In genomic region chr1:161098161-161099068, GRCh38 we compare ENCODE assay signal across 8 cellular contexts. TPM values are rescaled to one million over a fixed set of nuclear protein-coding genes. Genes with fewer than 3 reads are reported as not detected.
A peak's percentile ranks its signal among the peaks of the same experiment; 100 is the strongest.
DNase-seq lines count a peak whose midpoint lies in the region; ATAC-seq, FAIRE-seq and TF ChIP-seq lines count a peak whose summit lies in the region.

TSS of gene KLHDC9 (plus strand) at chr1:161098361. CDS start at chr1:161098536, 175 bp downstream.

- no peaks in the 10 kb centered on the region for H3K9me1 ChIP-seq in K562 (ENCODE audit: control insufficient read depth, insufficient read depth, low read length)

- no peak for FAIRE-seq in K562 (lab: Jason Lieb, UNC)

- H3K27me3 ChIP-seq in Karpas-422 (ENCODE audit: low read length): no peaks in the 10 kb centered on the region
- no peaks in the 10 kb centered on the region for H3K27me3 ChIP-seq in K562 (ENCODE audit: control insufficient read depth in 2 of 2, insufficient read depth in 2 of 2, low read length in 2 of 2)

- no peak for TF ChIP-seq CTCF in K562 (IDR thresholded peaks at IDR 0.05 in 2 of 3, conservative IDR thresholded peaks at IDR 0.05 in 1 of 3; ENCODE audit: insufficient read depth in 2 of 3, low read depth in 1 of 3, low read length in 3 of 3)

- H3K4me2 ChIP-seq in Karpas-422 (ENCODE audit: low read depth, low read length, poor library complexity, severe bottlenecking) (peak within 1 kb of the TSS; percentile 97), K562 (ENCODE audit: insufficient read depth, low read length) (no peak within 1 kb of the TSS)

- peaks cover 16% of the 10 kb centered on the region for H3K36me3 Mint-ChIP-seq in T-helper 1 cell treated with Interleukin-12 subunit alpha and Interleukin-12 subunit beta and Interleukin-4 antibody, amounts not matched to agents 30 μg/mL and 1 μg/mL, for 36 hours (ENCODE audit: low read depth)

- no peaks in the 10 kb centered on the region for H4K20me1 ChIP-seq in Karpas-422 (ENCODE audit: insufficient read depth, low read depth, low read length)
- no peaks in the 10 kb centered on the region for H4K20me1 ChIP-seq in K562 (replicated peaks; ENCODE audit: control insufficient read depth, insufficient read depth, low read length)

- POLR2A ChIA-PET in K562 (lab: Yijun Ruan, JAX): interaction anchor here (0.5 to 1.3 kb wide), 12 partner anchors 9 to 913 kb away, joined by 3 to 6 read pairs (median 3); partner anchors contain the start of genes DEDD and NECTIN4

- H3K9me2 ChIP-seq in Karpas-422 (replicated peaks; ENCODE audit: insufficient read depth, low read length): no peaks in the 10 kb centered on the region

- intact Hi-C loops in K562 (cut with micrococcal nuclease): loop anchor here (5.0 kb wide), 1 partner anchor 261 kb away; no protein-coding TSS in a partner anchor
- intact Hi-C loops in sciatic nerve (cut with DNase I): loop anchor here (10.0 kb wide), 1 partner anchor 104 kb away; no protein-coding TSS in a partner anchor

- peak within 1 kb of the TSS; percentile 96 for H3K27ac Mint-ChIP-seq in T-helper 1 cell treated with Interleukin-12 subunit alpha and Interleukin-12 subunit beta and Interleukin-4 antibody, amounts not matched to agents 30 μg/mL and 1 μg/mL, for 36 hours

- peak within 1 kb of the TSS; percentile 89 for H3K4me3 Mint-ChIP-seq in T-helper 1 cell treated with Interleukin-12 subunit alpha and Interleukin-12 subunit beta and Interleukin-4 antibody, amounts not matched to agents 30 μg/mL and 1 μg/mL, for 36 hours

- H3K9me3 ChIP-seq in Karpas-422 (ENCODE audit: low read length): no peaks in the 10 kb centered on the region
- H3K9me3 ChIP-seq in K562 (replicated peaks; ENCODE audit: control insufficient read depth, insufficient read depth, low read depth, low read length): peaks cover 1% of the 10 kb centered on the region; the same call in 1 of the 2 replicates

- WGBS in K562 (ENCODE audit: insufficient coverage, low coverage, missing lambda C conversion rate): 97% methylated on average over 46 of the region's 73 CpGs

- TF ChIP-seq EP300 in K562 (IDR thresholded peaks at IDR 0.05; ENCODE audit: low read length): no peak

- DNase-seq in DMS53 (lab: John Stamatoyannopoulos, UW) (peak; percentile 97), Karpas-422 (peak; percentile 95), K562 (ENCODE audit: extremely low read depth in 1 of 4, low spot score in 3 of 4) (no peak), iPS DF 4.7 (ENCODE audit: extremely low read depth, low spot score) (peak; percentile 86), sciatic nerve (ENCODE audit: low spot score) (peak; percentile 84), globus pallidus (ENCODE audit: low spot score) (no peak)

- peak within 1 kb of the TSS; percentile 71 for H3K27ac ChIP-seq in Karpas-422 (ENCODE audit: low read length)
- no peak within 1 kb of the TSS for H3K27ac ChIP-seq in K562 (ENCODE audit: extremely low read depth, low read depth, low read length)

- H3K79me2 ChIP-seq in Karpas-422 (ENCODE audit: low read length) (peaks cover 4% of the 10 kb centered on the region; the same call in 1 of the 2 replicates), K562 (ENCODE audit: control insufficient read depth, insufficient read depth, low read length) (peaks cover 3% of the 10 kb centered on the region; the same call in 1 of the 3 replicates)

- H3K4me3 ChIP-seq in Karpas-422 (ENCODE audit: low read length): peak within 1 kb of the TSS; percentile 84
- no peak within 1 kb of the TSS for H3K4me3 ChIP-seq in K562

- H3K9me3 Mint-ChIP-seq in T-helper 1 cell treated with Interleukin-12 subunit alpha and Interleukin-12 subunit beta and Interleukin-4 antibody, amounts not matched to agents 30 μg/mL and 1 μg/mL, for 36 hours: no peaks in the 10 kb centered on the region

- BruUV-seq in K562 (replicated peaks; lab: Mats Ljungman, UMichigan): no TSS peak

- CTCF ChIA-PET in K562 (lab: Yijun Ruan, JAX; ENCODE audit: low intra/inter-chr PET ratio): interaction anchor here (0.6 to 1.2 kb wide), 6 partner anchors 12 to 670 kb away, joined by 3 to 9 read pairs (median 4); no protein-coding TSS in a partner anchor

- H3K4me1 ChIP-seq in Karpas-422 (ENCODE audit: low read length): peaks cover 21% of the 10 kb centered on the region
- peaks cover 0 to 7% of the 10 kb centered on the region in 2 experiments; a peak in 1 of 5 replicates for H3K4me1 ChIP-seq in K562 (replicated peaks in 1 of 2; ENCODE audit: control insufficient read depth in 2 of 2, insufficient read depth in 2 of 2, low read length in 2 of 2)

- TF ChIP-seq RAD21 in K562 (CRISPR knock-in tag; conservative IDR thresholded peaks at IDR 0.05 in 1 of 2, IDR thresholded peaks at IDR 0.05 in 1 of 2): no peak

- H3K9ac ChIP-seq in Karpas-422 (ENCODE audit: low read length) (peak within 1 kb of the TSS; percentile 81), K562 (ENCODE audit: insufficient read depth in 1 of 2, low read depth in 2 of 2, low read length in 2 of 2) (no peak within 1 kb of the TSS)

- H2AFZ ChIP-seq in Karpas-422 (ENCODE audit: low read length) (peak within 1 kb of the TSS; percentile 75), K562 (ENCODE audit: low read depth, low read length) (no peak within 1 kb of the TSS)

- no peak for TF ChIP-seq POLR2A in K562 (conservative IDR thresholded peaks at IDR 0.05)

- peak; percentile 77 for ATAC-seq in GM21529 (IDR thresholded peaks at IDR 0.05; ENCODE audit: unreplicated experiment)
- no peak; the same call in 1 of the 3 replicates for ATAC-seq in K562
- peak; percentile 89 for ATAC-seq in sciatic nerve

- H3K36me3 ChIP-seq in Karpas-422 (ENCODE audit: insufficient read depth, low read length) (peaks cover 10% of the 10 kb centered on the region; the same call in 1 of the 2 replicates), K562 (ENCODE audit: control insufficient read depth, insufficient read depth, low read length) (peaks cover 43% of the 10 kb centered on the region; the same call in 2 of the 3 replicates)

- in situ Hi-C loops in K562 (cut with MboI): loop anchor here (10.0 to 25.0 kb wide), 2 partner anchors 104 to 261 kb away; no protein-coding TSS in a partner anchor

- peaks cover 12% of the 10 kb centered on the region for H3K27me3 Mint-ChIP-seq in T-helper 1 cell treated with Interleukin-12 subunit alpha and Interleukin-12 subunit beta and Interleukin-4 antibody, amounts not matched to agents 30 μg/mL and 1 μg/mL, for 36 hours (ENCODE audit: low read depth)

- peaks cover 30% of the 10 kb centered on the region for H3K4me1 Mint-ChIP-seq in T-helper 1 cell treated with Interleukin-12 subunit alpha and Interleukin-12 subunit beta and Interleukin-4 antibody, amounts not matched to agents 30 μg/mL and 1 μg/mL, for 36 hours (ENCODE audit: low read depth)

TF ChIP-seq in K562, 482 proteins besides CTCF, POLR2A, EP300 and RAD21 (continues in another document):
- TF ChIP-seq SLC30A9 (CRISPR knock-in tag; IDR thresholded peaks at IDR 0.05): no peak
- TF ChIP-seq RBFOX2 (IDR thresholded peaks at IDR 0.05; ENCODE audit: low read depth, low read length): peak; percentile 56
- TF ChIP-seq RFX1 (IDR thresholded peaks at IDR 0.05): peak; percentile 35
- no peak for TF ChIP-seq NFXL1 (CRISPR knock-in tag; IDR thresholded peaks at IDR 0.05)
- 0 out of 2 replicates have a peak, but pooled peaks have one; percentile 26 for TF ChIP-seq ZNF740 (CRISPR knock-in tag; IDR thresholded peaks at IDR 0.05)
- TF ChIP-seq ZNF740 (tag; IDR thresholded peaks at IDR 0.05): no peak
- no peak for TF ChIP-seq ZBTB9 (CRISPR knock-in tag; IDR thresholded peaks at IDR 0.05)
- TF ChIP-seq GATAD2A (IDR thresholded peaks at IDR 0.05): no peak
- 0 out of 2 replicates have a peak, but pooled peaks have one; percentile 8 for TF ChIP-seq ZBTB7A (IDR thresholded peaks at IDR 0.05; ENCODE audit: borderline replicate concordance, control insufficient read depth, low read depth, low read length)

RNA-seq across cellular contexts. Expression of gene KLHDC9, which starts in this region (rescaled TPM):
- 6.1 and 11.0 TPM in 2 replicates for total RNA-seq in Karpas-422 (2014; rRNA removed; shearing (Covaris generic); ENCODE audit: low replicate concordance)
- total RNA-seq in K562 (2011; cell fraction: chromatin; rRNA removed; ENCODE audit: low replicate concordance): not detected in 2 replicates
- total RNA-seq in K562 (2011; cell fraction: nucleolus; rRNA removed): not detected in 2 replicates
- not detected in 2 replicates for total RNA-seq in K562 (2011; cell fraction: nucleoplasm; rRNA removed)
- total RNA-seq in K562 (2014; rRNA removed) (not detected in 2 replicates), K562 (2014; rRNA removed; fragmentation: Illumina TruSeq; extraction: Trizol) (not detected in 2 replicates), K562 (2015; rRNA removed; fragmentation: Illumina TruSeq; extraction: Trizol) (not detected in 2 replicates), K562 (2021) (not detected in 2 replicates), sciatic nerve (6.6 TPM)
- polyA plus RNA-seq in K562 (2011; rRNA removed) (not detected in 2 replicates), K562 (2014; fragmentation: Illumina TruSeq; extraction: Trizol) (not detected in 2 replicates), K562 (2014; fragmentation: Nextera tagmentation; extraction: Ambion mirVana) (not detected), K562 (2014; rRNA removed) (not detected in 2 replicates)
- not detected in 2 replicates for polyA plus RNA-seq in K562 (2011; cell fraction: cytosol; rRNA removed)
- polyA plus RNA-seq in K562 (2011; cell fraction: nucleus; rRNA removed): not detected in 2 replicates
- polyA plus RNA-seq in K562 (2012): not detected in 2 replicates
- polyA minus RNA-seq in K562 (2011; rRNA and poly(A)+ RNA removed): not detected in 2 replicates
- not detected in 2 replicates for polyA minus RNA-seq in K562 (2011; cell fraction: cytosol; rRNA and poly(A)+ RNA removed)
- polyA minus RNA-seq in K562 (2011; cell fraction: nucleus; rRNA and poly(A)+ RNA removed): not detected in 2 replicates

Comparison
In these comparisons a context has a peak if more than half of its experiments do, and no peak if none do; other contexts are left out.
1. DNase-seq: peak in DMS53 (single experiment), Karpas-422 (single experiment), iPS DF 4.7 (single experiment) and sciatic nerve (single experiment); none in K562 (0 of 4) and globus pallidus (single experiment).